Comparison of ENCODE assay signal across 10 cellular contexts in the genomic region with DNA sequence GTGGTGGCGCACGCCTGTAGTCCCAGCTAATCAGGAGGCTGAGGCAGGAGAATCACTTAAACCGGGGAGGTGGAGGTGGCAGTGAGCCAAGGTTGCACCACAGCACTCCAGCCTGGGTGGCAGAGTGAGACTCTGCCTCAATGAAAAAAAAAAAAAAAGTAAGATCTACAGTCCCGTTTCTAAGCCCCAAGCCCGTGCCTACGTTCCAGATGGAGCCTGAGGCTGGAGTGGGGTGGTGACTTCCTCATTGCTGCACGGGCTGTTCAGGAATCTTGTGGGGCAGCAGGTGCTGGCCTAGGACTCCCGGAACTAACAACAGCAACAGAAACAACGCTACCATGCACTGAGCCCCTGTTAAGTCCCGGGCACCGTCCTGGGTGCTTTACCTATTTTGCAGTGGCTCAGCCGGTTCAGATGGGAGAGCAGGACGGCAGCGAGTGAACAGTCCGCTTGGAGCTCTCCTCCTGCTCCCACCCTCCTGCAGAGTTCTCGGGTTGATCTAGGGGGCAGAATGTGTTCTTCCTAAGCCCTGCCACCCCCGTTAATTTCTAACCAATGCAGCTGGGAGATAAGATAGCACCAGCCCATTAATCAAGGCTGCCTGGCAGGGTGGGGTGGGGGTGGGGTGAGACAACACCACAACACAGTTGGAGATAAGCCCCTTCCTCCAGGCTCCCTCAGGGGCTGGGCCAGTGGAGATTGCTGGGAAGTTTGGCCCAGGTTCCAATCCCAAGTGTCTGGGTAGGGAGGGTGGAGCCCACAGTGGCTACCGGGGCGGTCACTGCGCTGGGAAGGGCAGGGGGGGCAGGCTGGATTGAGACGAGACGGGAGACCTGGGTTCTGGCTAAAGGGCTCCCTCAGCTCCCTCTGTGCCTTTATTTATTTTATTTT. TPM values are rescaled to one million over a fixed set of nuclear protein-coding genes. Genes with fewer than 3 reads are reported as not detected.
A peak's percentile ranks its signal among the peaks of the same experiment; 100 is the strongest.
DNase-seq lines count a peak whose midpoint lies in the region; ATAC-seq and TF ChIP-seq lines count a peak whose summit lies in the region.
"Had no signal": no experiment of that assay in that cellular context is flagged by ENCODE, and none has a peak within 500 bp of the region (broad histone marks: within the 10 kb centered on the region; RNA-seq: fewer than 3 reads in every experiment).

No MANE protein-coding gene starts in this region.

- H3K9ac ChIP-seq in colonic mucosa (ENCODE audit: low read depth in 2 of 2, low read length in 2 of 2) (peak overlapping the region in 1 of 2 donors; percentile 38), subcutaneous abdominal adipose tissue (ENCODE audit: low read length in 5 of 5) (peak overlapping the region in 1 of 5 donors; percentile 31)

- peak; percentile 58 for ATAC-seq in left lobe of liver

- no peaks in the 10 kb centered on the region for H3K27me3 ChIP-seq in colonic mucosa
- H3K27me3 ChIP-seq in subcutaneous abdominal adipose tissue (ENCODE audit: control insufficient read depth in 5 of 5, insufficient read depth in 4 of 5, low read length in 5 of 5) = peaks cover 3 to 20% (median 8%) of the 10 kb centered on the region in 5 donors
- H3K27me3 ChIP-seq: SJSA1 had no signal

- intact Hi-C loops in colonic mucosa (cut with DNase I) = no loop called here

- H3K27ac ChIP-seq in colonic mucosa (peak overlapping the region; percentile 57), subcutaneous abdominal adipose tissue (ENCODE audit: low read depth, low read length) (no peak overlapping the region)
- H3K27ac ChIP-seq: SJSA1 had no signal

- TF ChIP-seq CTCF in colonic mucosa (IDR thresholded peaks at IDR 0.05) = no peak

- DNase-seq in NCI-H82 (lab: John Stamatoyannopoulos, UW) (peak; percentile 92), colonic mucosa (peak; percentile 67), left lobe of liver (ENCODE audit: low spot score) (no peak), HK-2 (ENCODE audit: unreplicated experiment) (no peak), NCI-H510A treated with DMSO at 0.1 percent for 48 hours (lab: John Stamatoyannopoulos, UW) (no peak), NAMALWA (ENCODE audit: low spot score) (no peak), anterior cingulate cortex (lab: John Stamatoyannopoulos, UW) (no peak)
- DNase-seq: activated CD8-positive, alpha-beta memory T cell treated with anti-CD3 and anti-CD28 coated beads for 24 hours had no signal

- H3K9me3 ChIP-seq in colonic mucosa (no peaks in the 10 kb centered on the region), subcutaneous abdominal adipose tissue (ENCODE audit: control insufficient read depth in 5 of 5, low read length in 5 of 5) (no peaks in the 10 kb centered on the region)
- H3K9me3 ChIP-seq: SJSA1 had no signal

- no peaks in the 10 kb centered on the region for H3K4me1 ChIP-seq in colonic mucosa
- H3K4me1 ChIP-seq in subcutaneous abdominal adipose tissue (ENCODE audit: control insufficient read depth in 5 of 5, insufficient read depth in 5 of 5, low read length in 5 of 5) = peaks cover 2 to 12% (median 9%) of the 10 kb centered on the region in 5 donors
- H3K4me1 ChIP-seq: SJSA1 had no signal

- H3K4me3 ChIP-seq in colonic mucosa (no peak overlapping the region), subcutaneous abdominal adipose tissue (ENCODE audit: low read depth in 1 of 5, low read length in 5 of 5) (peak overlapping the region in 3 of 5 donors; percentile 7 to 61 (median 47))
- H3K4me3 ChIP-seq: SJSA1 had no signal

- H3K36me3 ChIP-seq in colonic mucosa = no peaks in the 10 kb centered on the region
- no peaks in the 10 kb centered on the region for H3K36me3 ChIP-seq in subcutaneous abdominal adipose tissue (ENCODE audit: control insufficient read depth in 5 of 5, insufficient read depth in 5 of 5, low read length in 5 of 5)
- H3K36me3 ChIP-seq: SJSA1 had no signal

RNA-seq across cellular contexts. Expression of gene SFRP5, which starts 17.0 kb away (rescaled TPM):
- total RNA-seq in colonic mucosa (1 to 10 TPM in 1 of 2 donors, under 1 TPM in 1; 0.57 to 1.2 TPM), left lobe of liver (6.4 TPM)
- total RNA-seq: SJSA1 had no signal

RNA-seq across cellular contexts. Expression of gene ZFYVE27, which starts 51.9 kb away (rescaled TPM):
- 10 to 100 TPM; 45.9 to 47.9 TPM for total RNA-seq in colonic mucosa
- total RNA-seq in left lobe of liver = 10.7 TPM

Comparison
In these comparisons a context has a peak if more than half of its experiments do, and no peak if none do; other contexts are left out.
1. DNase-seq: peak in NCI-H82 (single experiment) and colonic mucosa (single experiment); none in left lobe of liver (single experiment), HK-2 (single experiment), NCI-H510A treated with DMSO at 0.1 percent for 48 hours (single experiment), NAMALWA (single experiment) and anterior cingulate cortex (0 of 58).